ENCODE assay signal across 8 cellular contexts in the genomic region with DNA sequence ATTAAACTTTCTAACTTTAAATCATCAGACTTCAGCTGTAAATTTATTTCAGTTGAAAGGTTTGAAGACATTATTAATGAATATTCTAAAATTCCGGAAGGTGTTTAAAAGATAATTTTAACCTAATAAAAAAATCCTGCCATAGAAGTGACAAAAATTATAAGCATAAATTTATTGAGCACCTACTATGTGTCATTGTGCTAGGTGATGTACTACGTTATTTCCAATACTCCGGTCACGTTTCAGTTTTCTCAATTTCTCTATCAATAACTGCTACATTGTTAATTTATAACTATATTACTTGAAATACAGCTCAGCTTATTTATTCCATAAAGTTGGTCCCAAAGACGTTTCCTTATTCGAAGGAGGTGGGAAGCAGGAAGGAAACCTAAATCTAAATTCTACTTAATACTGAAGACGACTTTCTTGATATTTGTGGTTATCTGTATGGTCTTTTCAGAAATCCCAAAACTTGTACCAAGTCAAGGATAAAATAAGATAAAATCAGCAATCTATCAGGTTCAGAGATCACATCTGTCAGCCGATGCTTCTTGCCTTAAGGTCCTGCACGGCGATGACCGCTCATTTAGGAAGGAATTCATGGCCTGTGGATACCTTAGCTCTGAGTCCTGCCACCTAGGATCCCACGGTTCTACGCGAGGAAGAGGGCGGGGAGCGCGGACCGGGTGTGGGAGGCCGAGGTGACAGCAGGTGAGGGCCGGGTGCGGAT.
DNase-seq lines count a peak whose midpoint lies in the region; ATAC-seq, FAIRE-seq and TF ChIP-seq lines count a peak whose summit lies in the region.

No MANE protein-coding gene starts in this region.

- H3K9me3 Mint-ChIP-seq in memory B cell = no peaks in the 10 kb centered on the region
- H3K9me3 Mint-ChIP-seq in stimulated activated memory B cell treated with anti-CD40 and anti-IgM and Interleukin-4, amounts not matched to agents 10 μg/mL and 1 μg/mL and 100 μg/mL, for 72 hours = no peaks in the 10 kb centered on the region

- no peak for DNase-seq in AG10803 (ENCODE audit: low read depth)
- no peak for DNase-seq in NT2/D1 (ENCODE audit: low read depth, low spot score)
- peak; percentile 78 for DNase-seq in astrocyte of the spinal cord (ENCODE audit: low read depth, low spot score)
- no peak for DNase-seq in memory B cell (ENCODE audit: low spot score in 2 of 2)
- DNase-seq in GM19239 (ENCODE audit: insufficient read length, low spot score) = no peak
- DNase-seq in KBM-7 = no peak

- no peaks in the 10 kb centered on the region for H3K9me3 ChIP-seq in NT2/D1 (ENCODE audit: insufficient read depth, low read length)

- H3K9ac ChIP-seq in NT2/D1 (ENCODE audit: insufficient read length, low read depth) = peak overlapping the region; percentile 81

- ATAC-seq in memory B cell (ENCODE audit: low read depth) (no peak), HG03159 (IDR thresholded peaks at IDR 0.05; ENCODE audit: unreplicated experiment) (no peak)
- no peak for ATAC-seq in stimulated activated memory B cell treated with anti-CD40 and anti-IgM and Interleukin-4, amounts not matched to agents 10 μg/mL and 1 μg/mL and 100 μg/mL, for 72 hours

- peaks cover 17% of the 10 kb centered on the region for H3K27me3 ChIP-seq in NT2/D1 (ENCODE audit: insufficient read depth, insufficient read length)

- H3K4me3 ChIP-seq in AG10803 (ENCODE audit: low read length) (peak overlapping the region; percentile 88), NT2/D1 (ENCODE audit: insufficient read length, low read depth) (peak overlapping the region; percentile 84), astrocyte of the spinal cord (ENCODE audit: low read depth, low read length) (peak overlapping the region; percentile 93)

- in situ Hi-C loops in astrocyte of the spinal cord (cut with HindIII; ENCODE audit: low sequenced_read_pairs) (no loop called here), KBM-7 (cut with MboI; ENCODE audit: low pct_unique_long_range_greater_than_20kb, low sequenced_read_pairs) (no loop called here)

- H3K36me3 ChIP-seq in NT2/D1 (ENCODE audit: insufficient read depth, insufficient read length, low read length) = no peaks in the 10 kb centered on the region

- peak overlapping the region; percentile 92 for H3K27ac Mint-ChIP-seq in memory B cell
- peak overlapping the region; percentile 94 for H3K27ac Mint-ChIP-seq in stimulated activated memory B cell treated with anti-CD40 and anti-IgM and Interleukin-4, amounts not matched to agents 10 μg/mL and 1 μg/mL and 100 μg/mL, for 72 hours

- TF ChIP-seq CTCF in AG10803 (conservative IDR thresholded peaks at IDR 0.05; ENCODE audit: low read length) (no peak), astrocyte of the spinal cord (IDR thresholded peaks at IDR 0.05; ENCODE audit: low read depth, low read length) (no peak)

- H3K4me3 Mint-ChIP-seq in memory B cell = peak overlapping the region; percentile 97
- H3K4me3 Mint-ChIP-seq in stimulated activated memory B cell treated with anti-CD40 and anti-IgM and Interleukin-4, amounts not matched to agents 10 μg/mL and 1 μg/mL and 100 μg/mL, for 72 hours = peak overlapping the region; percentile 93

- peaks cover 25% of the 10 kb centered on the region for H3K4me1 Mint-ChIP-seq in memory B cell
- H3K4me1 Mint-ChIP-seq in stimulated activated memory B cell treated with anti-CD40 and anti-IgM and Interleukin-4, amounts not matched to agents 10 μg/mL and 1 μg/mL and 100 μg/mL, for 72 hours = peaks cover 37% of the 10 kb centered on the region

- H3K27me3 Mint-ChIP-seq in memory B cell = no peaks in the 10 kb centered on the region
- no peaks in the 10 kb centered on the region for H3K27me3 Mint-ChIP-seq in stimulated activated memory B cell treated with anti-CD40 and anti-IgM and Interleukin-4, amounts not matched to agents 10 μg/mL and 1 μg/mL and 100 μg/mL, for 72 hours

- H3K36me3 Mint-ChIP-seq in memory B cell = no peaks in the 10 kb centered on the region
- H3K36me3 Mint-ChIP-seq in stimulated activated memory B cell treated with anti-CD40 and anti-IgM and Interleukin-4, amounts not matched to agents 10 μg/mL and 1 μg/mL and 100 μg/mL, for 72 hours = peaks cover 14% of the 10 kb centered on the region

- no peak for FAIRE-seq in GM19239 (lab: Jason Lieb, UNC)

- H3K4me1 ChIP-seq in NT2/D1 (ENCODE audit: insufficient read depth, insufficient read length) = no peaks in the 10 kb centered on the region
